Comparison of ENCODE assay signal across 18 cellular contexts in the genomic region with DNA sequence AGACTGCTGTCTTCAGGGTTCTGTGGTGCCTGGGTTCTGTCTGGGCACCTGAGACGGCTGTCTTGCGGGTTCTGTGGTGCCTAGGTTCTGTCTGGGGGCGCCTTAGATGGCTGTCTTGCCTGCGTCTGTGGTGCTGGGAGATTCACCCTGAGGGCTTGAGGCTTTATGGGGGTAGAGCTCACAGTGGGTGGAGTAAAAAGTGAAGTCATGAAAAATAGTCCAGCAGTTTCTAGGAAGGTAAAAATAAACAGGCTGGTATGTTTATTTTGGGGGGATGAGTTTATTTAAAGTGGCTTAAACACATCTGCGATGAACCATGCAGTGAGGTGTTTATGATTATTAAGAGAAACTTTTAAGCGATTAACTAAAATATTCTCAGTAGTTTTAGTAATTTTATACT.
DNase-seq lines count a peak whose midpoint lies in the region; ATAC-seq lines count a peak whose summit lies in the region.
"Had no signal": no experiment of that assay in that cellular context is flagged by ENCODE, and none has a peak within 500 bp of the region (broad histone marks: within the 10 kb centered on the region; RNA-seq: fewer than 3 reads in every experiment).

No MANE protein-coding gene starts in this region.

- no peak overlapping the region for H3K4me3 ChIP-seq in skeletal muscle tissue (ENCODE audit: low read length in 3 of 3)
- H3K4me3 ChIP-seq: body of pancreas had no signal

- no peaks in the 10 kb centered on the region for H3K9me3 Mint-ChIP-seq in activated T-helper 17 cell treated with anti-CD3 and anti-CD28 coated beads, Interleukin-2, amount 50 U/mL, for 72 hours
- H3K9me3 Mint-ChIP-seq: activated CD4-positive, alpha-beta T cell treated with anti-CD3 and anti-CD28 coated beads, Interleukin-2, amount 10 ng/mL, durations not matched to agents 24 days and 14 days; natural killer cell treated with Interleukin-12 subunit alpha and Interleukin-12 subunit beta and Interleukin-15 and Interleukin-18, amount 100 ng/mL, for 72 hours; T-cell had no signal

- no peaks in the 10 kb centered on the region for H3K9me3 ChIP-seq in skeletal muscle tissue (ENCODE audit: control insufficient read depth in 3 of 3, low read length in 3 of 3)
- H3K9me3 ChIP-seq: body of pancreas had no signal

- no peak overlapping the region for H3K27ac Mint-ChIP-seq in activated T-helper 17 cell treated with anti-CD3 and anti-CD28 coated beads, Interleukin-2, amount 50 U/mL, for 72 hours
- H3K27ac Mint-ChIP-seq: activated CD4-positive, alpha-beta T cell treated with anti-CD3 and anti-CD28 coated beads, Interleukin-2, amount 10 ng/mL, durations not matched to agents 24 days and 14 days; natural killer cell treated with Interleukin-12 subunit alpha and Interleukin-12 subunit beta and Interleukin-15 and Interleukin-18, amount 100 ng/mL, for 72 hours; T-cell had no signal

- no peaks in the 10 kb centered on the region for H3K27me3 ChIP-seq in skeletal muscle tissue (ENCODE audit: control insufficient read depth in 3 of 3, insufficient read depth in 3 of 3, low read length in 3 of 3)
- H3K27me3 ChIP-seq: body of pancreas, foreskin keratinocyte had no signal

- H3K4me1 Mint-ChIP-seq in activated T-helper 17 cell treated with anti-CD3 and anti-CD28 coated beads, Interleukin-2, amount 50 U/mL, for 72 hours, result no peaks in the 10 kb centered on the region
- H3K4me1 Mint-ChIP-seq: activated CD4-positive, alpha-beta T cell treated with anti-CD3 and anti-CD28 coated beads, Interleukin-2, amount 10 ng/mL, durations not matched to agents 24 days and 14 days; T-cell had no signal

- DNase-seq in EL (peak; percentile 23), T1000 (lab: John Stamatoyannopoulos, UW) (peak; percentile 26), kidney glomerular epithelial cell (lab: John Stamatoyannopoulos, UW) (peak; percentile 65), activated gamma-delta T cell treated with Interleukin-2 at 50 U/mL for 16 hours (no peak), DMS79 treated with DMSO at 0.1 percent for 48 hours (lab: John Stamatoyannopoulos, UW) (no peak), occipital lobe (lab: John Stamatoyannopoulos, UW) (no peak)
- DNase-seq: activated CD4-positive, alpha-beta T cell treated with anti-CD3 and anti-CD28 coated beads, Interleukin-2, amount 10 ng/mL, durations not matched to agents 24 days and 14 days; activated CD8-positive, alpha-beta memory T cell treated with anti-CD3 and anti-CD28 coated beads, Interleukin-2, amount 50 U/mL, for 48 hours; body of pancreas; foreskin keratinocyte; NCI-H1417 treated with DMSO at 0.1 percent for 48 hours; NCI-H748 treated with DMSO at 0.1 percent for 48 hours; T-cell; trophoblast cell had no signal

- no peaks in the 10 kb centered on the region for H3K27me3 Mint-ChIP-seq in activated T-helper 17 cell treated with anti-CD3 and anti-CD28 coated beads, Interleukin-2, amount 50 U/mL, for 72 hours
- H3K27me3 Mint-ChIP-seq: activated CD4-positive, alpha-beta T cell treated with anti-CD3 and anti-CD28 coated beads, Interleukin-2, amount 10 ng/mL, durations not matched to agents 24 days and 14 days; natural killer cell treated with Interleukin-12 subunit alpha and Interleukin-12 subunit beta and Interleukin-15 and Interleukin-18, amount 100 ng/mL, for 72 hours; T-cell had no signal

- H3K36me3 ChIP-seq in skeletal muscle tissue (ENCODE audit: control insufficient read depth in 3 of 3, insufficient read depth in 3 of 3, low read length in 3 of 3), result peaks cover 0 to 3% (median 0%) of the 10 kb centered on the region in 3 donors

- no peak overlapping the region for H3K4me3 Mint-ChIP-seq in activated T-helper 17 cell treated with anti-CD3 and anti-CD28 coated beads, Interleukin-2, amount 50 U/mL, for 72 hours
- H3K4me3 Mint-ChIP-seq: activated CD4-positive, alpha-beta T cell treated with anti-CD3 and anti-CD28 coated beads, Interleukin-2, amount 10 ng/mL, durations not matched to agents 24 days and 14 days; natural killer cell treated with Interleukin-12 subunit alpha and Interleukin-12 subunit beta and Interleukin-15 and Interleukin-18, amount 100 ng/mL, for 72 hours; T-cell had no signal

- H3K9ac ChIP-seq in skeletal muscle tissue (ENCODE audit: low read depth in 1 of 3, low read length in 3 of 3), result no peak overlapping the region

- H3K27ac ChIP-seq in skeletal muscle tissue (ENCODE audit: low read depth, low read length), result peak overlapping the region; percentile 71
- H3K27ac ChIP-seq: body of pancreas, foreskin keratinocyte had no signal

- no peak for ATAC-seq in activated T-helper 17 cell treated with anti-CD3 and anti-CD28 coated beads, Interleukin-2, amount 50 U/mL, for 72 hours (replicated peaks)
- ATAC-seq: body of pancreas; foreskin keratinocyte; natural killer cell treated with Interleukin-12 subunit alpha and Interleukin-12 subunit beta and Interleukin-15 and Interleukin-18, amount 100 ng/mL, for 72 hours; Right ventricle myocardium inferior; T-cell had no signal

- H3K36me3 Mint-ChIP-seq in activated T-helper 17 cell treated with anti-CD3 and anti-CD28 coated beads, Interleukin-2, amount 50 U/mL, for 72 hours (ENCODE audit: low read depth), result peaks cover 6% of the 10 kb centered on the region
- H3K36me3 Mint-ChIP-seq: natural killer cell treated with Interleukin-12 subunit alpha and Interleukin-12 subunit beta and Interleukin-15 and Interleukin-18, amount 100 ng/mL, for 72 hours had no signal

- H3K4me1 ChIP-seq in skeletal muscle tissue (ENCODE audit: control insufficient read depth in 3 of 3, insufficient read depth in 3 of 3, low read length in 3 of 3), result peaks cover 3 to 13% (median 4%) of the 10 kb centered on the region in 3 donors
- H3K4me1 ChIP-seq: body of pancreas, foreskin keratinocyte had no signal

Comparison
In these comparisons a context has a peak if more than half of its experiments do, and no peak if none do; other contexts are left out.
1. DNase-seq: peak in EL (single experiment), T1000 (single experiment) and kidney glomerular epithelial cell (single experiment); none in activated gamma-delta T cell treated with Interleukin-2 at 50 U/mL for 16 hours (single experiment), DMS79 treated with DMSO at 0.1 percent for 48 hours (single experiment) and occipital lobe (single experiment).